ENCODE assay signal across 31 cellular contexts in the genomic region with DNA sequence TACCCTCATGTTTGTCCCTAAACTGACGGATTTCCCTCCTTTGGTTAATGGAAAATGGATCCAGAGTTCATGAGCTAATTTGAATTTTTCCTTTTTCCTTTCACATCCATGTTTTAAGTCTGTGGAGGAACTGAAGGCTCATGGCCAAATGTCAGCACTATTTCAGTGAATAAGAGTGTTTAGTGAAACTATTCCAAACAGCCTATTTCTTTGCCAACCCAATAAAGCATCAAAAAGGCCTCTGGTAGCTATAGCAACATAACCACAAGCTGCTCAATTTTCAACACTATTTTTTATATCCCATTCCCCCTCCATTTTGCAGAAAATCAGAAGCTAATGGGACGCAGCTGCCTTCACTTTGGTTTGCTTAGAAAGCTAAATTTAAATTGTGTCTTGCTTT.
"Had no signal": no experiment of that assay in that cellular context is flagged by ENCODE, and none has a peak within 500 bp of the region (broad histone marks: within the 10 kb centered on the region; RNA-seq: fewer than 3 reads in every experiment).

No MANE protein-coding gene starts in this region.

- H3K9me3 ChIP-seq: ascending aorta, body of pancreas had no signal

- H3K27ac ChIP-seq: ascending aorta, body of pancreas, cardiac muscle cell, VCaP had no signal

- H3K4me1 ChIP-seq: ascending aorta, body of pancreas had no signal

- DNase-seq: activated B cell treated with CpG ODN at 0.5 μM for 24 hours; activated CD4-positive, alpha-beta memory T cell treated with anti-CD3 and anti-CD28 coated beads for 36 hours; activated CD4-positive, alpha-beta T cell treated with anti-CD3 and anti-CD28 coated beads for 4 hours; activated CD4-positive, alpha-beta T cell treated with anti-CD3 and anti-CD28 coated beads, Interleukin-2, amount 10 ng/mL, durations not matched to agents 24 days and 14 days; activated CD4-positive, alpha-beta T cell treated with anti-CD3 and anti-CD28 coated beads, Interleukin-2, amount 50 U/mL, for 1 hour; activated CD4-positive, alpha-beta T cell treated with anti-CD3 and anti-CD28 coated beads, Interleukin-2, amount 50 U/mL, for 4 hours; activated CD4-positive, CD25-positive, alpha-beta regulatory T cell treated with anti-CD3 and anti-CD28 coated beads, Interleukin-2, amount 50 U/mL, for 72 hours; activated CD8-positive, alpha-beta memory T cell treated with anti-CD3 and anti-CD28 coated beads for 24 hours; activated CD8-positive, alpha-beta memory T cell treated with anti-CD3 and anti-CD28 coated beads, Interleukin-2, amount 10 ng/mL, durations not matched to agents 7 days and 5 days; activated CD8-positive, alpha-beta memory T cell treated with anti-CD3 and anti-CD28 coated beads, Interleukin-2, amount 50 U/mL, for 48 hours; activated CD8-positive, alpha-beta T cell treated with anti-CD3 and anti-CD28 coated beads for 36 hours; activated effector memory CD4-positive, alpha-beta T cell treated with Interleukin-2 at 50 U/mL for 16 hours; activated gamma-delta T cell; activated naive CD4-positive, alpha-beta T cell treated with anti-CD3 and anti-CD28 coated beads, Interleukin-2, amount 10 ng/mL, durations not matched to agents 7 days and 5 days; activated naive CD4-positive, alpha-beta T cell treated with Interleukin-2 at 50 U/mL for 16 hours; activated naive CD8-positive, alpha-beta T cell treated with anti-CD3 and anti-CD28 coated beads, Interleukin-2, amount 10 ng/mL, durations not matched to agents 7 days and 5 days; activated naive CD8-positive, alpha-beta T cell treated with anti-CD3 and anti-CD28 coated beads, Interleukin-2, amount 50 U/mL, for 24 hours; activated T-cell treated with anti-CD3 and anti-CD28 coated beads, Interleukin-2, amount 50 U/mL, for 24 hours; activated T-cell treated with anti-CD3 and anti-CD28 coated beads, Interleukin-2, amount 50 U/mL, for 48 hours; amygdala; body of pancreas; caudate nucleus; cerebellar nuclear complex; T-cell; T-helper 2 cell; T-helper 9 cell had no signal

- H3K4me3 ChIP-seq: ascending aorta, body of pancreas, cardiac muscle cell had no signal

- H3K36me3 ChIP-seq: ascending aorta, cardiac muscle cell had no signal

- ATAC-seq: activated CD8-positive, alpha-beta memory T cell treated with anti-CD3 and anti-CD28 coated beads, Interleukin-2, amount 10 ng/mL, durations not matched to agents 7 days and 5 days; activated CD8-positive, alpha-beta T cell treated with anti-CD3 and anti-CD28 coated beads for 36 hours; activated naive CD8-positive, alpha-beta T cell treated with anti-CD3 and anti-CD28 coated beads, Interleukin-2, amount 50 U/mL, for 24 hours; body of pancreas; T-cell had no signal

- FAIRE-seq: bronchial epithelial cell, TTC549 had no signal

- H3K27me3 ChIP-seq: ascending aorta, body of pancreas, cardiac muscle cell had no signal
